18 cellular contexts compared by ENCODE assay signal in the genomic region with DNA sequence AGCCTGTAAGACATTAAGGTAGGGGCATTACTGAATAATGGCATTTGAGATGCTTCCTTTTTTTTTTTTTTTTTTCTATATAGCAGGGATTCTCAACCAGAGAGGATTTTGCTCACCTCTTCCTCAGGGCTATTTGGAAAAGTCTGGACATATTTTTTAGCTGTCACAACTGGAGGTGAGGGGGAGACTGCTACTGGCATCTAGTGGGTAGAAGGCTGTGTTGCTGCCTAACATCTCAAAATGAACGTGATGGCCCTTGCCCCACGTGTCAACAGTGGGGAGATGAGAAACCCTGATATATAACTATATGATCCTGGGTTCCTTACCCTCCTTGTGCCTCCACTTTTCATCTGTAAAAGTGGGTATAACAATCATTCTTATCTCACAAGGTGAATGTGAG.
DNase-seq lines count a peak whose midpoint lies in the region; TF ChIP-seq lines count a peak whose summit lies in the region.
"Had no signal": no experiment of that assay in that cellular context is flagged by ENCODE, and none has a peak within 500 bp of the region (broad histone marks: within the 10 kb centered on the region; RNA-seq: fewer than 3 reads in every experiment).

No MANE protein-coding gene starts in this region.

- no peaks in the 10 kb centered on the region for H3K9me3 Mint-ChIP-seq in osteocyte (ENCODE audit: unreplicated experiment)

- H3K4me1 ChIP-seq in Karpas-422 (ENCODE audit: low read length), result peaks cover 18% of the 10 kb centered on the region
- H3K4me1 ChIP-seq in mesendoderm (ENCODE audit: control insufficient read depth, low read depth, low read length), result peaks cover 2% of the 10 kb centered on the region
- H3K4me1 ChIP-seq: HAP-1, SJSA1 had no signal

- H3K27me3 Mint-ChIP-seq in osteocyte (ENCODE audit: unreplicated experiment), result peaks cover 3% of the 10 kb centered on the region

- H3K79me1 ChIP-seq in mesendoderm (ENCODE audit: low read length), result no peaks in the 10 kb centered on the region

- no peak overlapping the region for H2BK15ac ChIP-seq in mesendoderm (replicated peaks; ENCODE audit: low read depth)

- no peak overlapping the region for H3K9ac ChIP-seq in Karpas-422 (ENCODE audit: low read length)
- no peak overlapping the region for H3K9ac ChIP-seq in mesendoderm (ENCODE audit: low read length)
- H3K9ac ChIP-seq: BLaER1 treated with 17β-estradiol and CSF1 and Interleukin-3, amounts not matched to agents 10 nM and 100 nM had no signal

- H3K27ac ChIP-seq in Karpas-422 (ENCODE audit: low read length) (no peak overlapping the region), VCaP (no peak overlapping the region), mesendoderm (ENCODE audit: low read depth, low read length) (no peak overlapping the region)
- H3K27ac ChIP-seq: BLaER1 treated with 17β-estradiol and CSF1 and Interleukin-3, amounts not matched to agents 10 nM and 100 nM; SJSA1 had no signal

- WGBS in mesendoderm (ENCODE audit: extremely low coverage, insufficient coverage, low lambda C conversion rate), result no CpG with 5 or more reads among the region's 2 CpGs

- no peak overlapping the region for H3K4me3 ChIP-seq in Karpas-422 (ENCODE audit: low read length)
- H3K4me3 ChIP-seq in mesendoderm (ENCODE audit: low read length), result no peak overlapping the region
- H3K4me3 ChIP-seq: BLaER1 treated with 17β-estradiol and CSF1 and Interleukin-3, amounts not matched to agents 10 nM and 100 nM; HAP-1; SJSA1 had no signal

- DNase-seq in DMS79 treated with DMSO at 0.1 percent for 48 hours (lab: John Stamatoyannopoulos, UW) (peak; percentile 21), DMS79 (lab: John Stamatoyannopoulos, UW) (no peak), Karpas-422 (peak; percentile 70), mesendoderm (peak; percentile 12), GM19240 (ENCODE audit: insufficient read length, low spot score) (no peak), osteocyte (ENCODE audit: extremely low spot score, unreplicated experiment) (no peak)
- no peak for DNase-seq in stimulated activated CD4-positive, alpha-beta T cell treated with anti-CD3 and anti-CD28 coated beads, Interleukin-15, amount 100 ng/mL, for 24 hours
- DNase-seq: 8988T, NCI-H1048, NCI-H146, NCI-H2107, NCI-H446, NCI-H774, RPMI8226 had no signal

- TF ChIP-seq CTCF in VCaP (conservative IDR thresholded peaks at IDR 0.05) (peak; percentile 31; the same call in 1 of the 2 replicates), osteocyte (IDR thresholded peaks at IDR 0.05) (no peak)

- H4K5ac ChIP-seq in mesendoderm (ENCODE audit: low read length), result no peak overlapping the region

- 0 out of 2 replicates have a peak overlapping the region, but pooled peaks have one; percentile 4 for H2AFZ ChIP-seq in Karpas-422 (ENCODE audit: low read length)

- no peak overlapping the region for H3K23ac ChIP-seq in mesendoderm (ENCODE audit: low read length)

- H3K4ac ChIP-seq in mesendoderm (ENCODE audit: low read depth, low read length), result no peak overlapping the region

- H3K36me3 Mint-ChIP-seq in osteocyte (ENCODE audit: unreplicated experiment), result no peaks in the 10 kb centered on the region

- H3K4me1 Mint-ChIP-seq in osteocyte (ENCODE audit: unreplicated experiment), result no peaks in the 10 kb centered on the region

- no peaks in the 10 kb centered on the region for H3K79me2 ChIP-seq in Karpas-422 (ENCODE audit: low read length)
- H3K79me2 ChIP-seq in mesendoderm (ENCODE audit: control insufficient read depth, insufficient read depth, low read length), result no peaks in the 10 kb centered on the region

- no peak overlapping the region for H2BK120ac ChIP-seq in mesendoderm (ENCODE audit: low read depth, low read length)

- no peak overlapping the region for H3K18ac ChIP-seq in mesendoderm (ENCODE audit: low read length)

- no peak overlapping the region for H2BK5ac ChIP-seq in mesendoderm (ENCODE audit: low read length)

- H3K4me3 Mint-ChIP-seq in osteocyte (ENCODE audit: unreplicated experiment), result no peak overlapping the region

- H3K27me3 ChIP-seq in Karpas-422 (ENCODE audit: low read length) (no peaks in the 10 kb centered on the region), mesendoderm (ENCODE audit: insufficient read depth, low read length, poor library complexity) (no peaks in the 10 kb centered on the region)
- H3K27me3 ChIP-seq: BLaER1 treated with 17β-estradiol and CSF1 and Interleukin-3, amounts not matched to agents 10 nM and 100 nM; SJSA1 had no signal

- no peak overlapping the region for H3K56ac ChIP-seq in mesendoderm (ENCODE audit: low read length)

- no peaks in the 10 kb centered on the region for H4K20me1 ChIP-seq in Karpas-422 (ENCODE audit: insufficient read depth, low read depth, low read length)
- H4K20me1 ChIP-seq: BLaER1 treated with 17β-estradiol and CSF1 and Interleukin-3, amounts not matched to agents 10 nM and 100 nM had no signal

- no peaks in the 10 kb centered on the region for H3K36me3 ChIP-seq in Karpas-422 (ENCODE audit: insufficient read depth, low read length)
- H3K36me3 ChIP-seq in mesendoderm (ENCODE audit: control insufficient read depth, insufficient read depth, low read length), result no peaks in the 10 kb centered on the region
- H3K36me3 ChIP-seq: BLaER1 treated with 17β-estradiol and CSF1 and Interleukin-3, amounts not matched to agents 10 nM and 100 nM; HAP-1; SJSA1 had no signal

- no peak overlapping the region for H3K27ac Mint-ChIP-seq in osteocyte (ENCODE audit: unreplicated experiment)

- H3K4me2 ChIP-seq in Karpas-422 (ENCODE audit: low read depth, low read length, poor library complexity, severe bottlenecking) (no peak overlapping the region), mesendoderm (ENCODE audit: low read length) (no peak overlapping the region)
- H3K4me2 ChIP-seq: BLaER1 treated with 17β-estradiol and CSF1 and Interleukin-3, amounts not matched to agents 10 nM and 100 nM had no signal

- no peaks in the 10 kb centered on the region for H3K9me2 ChIP-seq in Karpas-422 (replicated peaks; ENCODE audit: insufficient read depth, low read length)

- no peak overlapping the region for H2AK5ac ChIP-seq in mesendoderm (ENCODE audit: low read length)

- H3K9me3 ChIP-seq in Karpas-422 (ENCODE audit: low read length), result no peaks in the 10 kb centered on the region
- H3K9me3 ChIP-seq: BLaER1 treated with 17β-estradiol and CSF1 and Interleukin-3, amounts not matched to agents 10 nM and 100 nM; HAP-1; SJSA1 had no signal

- no peak overlapping the region for H4K8ac ChIP-seq in mesendoderm (ENCODE audit: low read depth, low read length)

Comparison
In these comparisons a context has a peak if more than half of its experiments do, and no peak if none do; other contexts are left out.
1. DNase-seq: peak in DMS79 treated with DMSO at 0.1 percent for 48 hours (single experiment), Karpas-422 (single experiment) and mesendoderm (single experiment); none in DMS79 (single experiment), GM19240 (single experiment), osteocyte (single experiment) and stimulated activated CD4-positive, alpha-beta T cell treated with anti-CD3 and anti-CD28 coated beads, Interleukin-15, amount 100 ng/mL, for 24 hours (single experiment).